Comparison of ENCODE assay signal across 22 cellular contexts in the genomic region with DNA sequence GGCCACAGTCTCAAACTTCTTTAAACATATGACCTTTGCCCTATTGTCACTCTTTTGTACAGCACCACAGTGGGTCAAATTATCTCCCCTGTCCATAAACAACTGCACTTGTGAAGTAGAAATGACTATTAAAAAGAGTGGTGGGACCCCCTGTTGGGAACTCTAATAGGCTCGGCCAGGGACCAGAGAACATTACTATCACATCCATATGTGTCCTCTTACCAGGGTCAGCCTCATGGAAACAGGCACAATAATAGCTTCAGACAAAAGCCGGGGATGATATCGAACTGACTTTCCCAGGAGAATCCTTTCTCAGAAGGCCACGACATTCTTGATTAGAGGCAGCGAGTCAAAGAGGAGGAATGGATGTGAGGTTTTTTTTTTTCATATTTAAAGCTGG.
"Had no signal": no experiment of that assay in that cellular context is flagged by ENCODE, and none has a peak within 500 bp of the region (broad histone marks: within the 10 kb centered on the region; RNA-seq: fewer than 3 reads in every experiment).

No MANE protein-coding gene starts in this region.

- H3K36me3 Mint-ChIP-seq: activated naive CD4-positive, alpha-beta T cell treated with anti-CD3 and anti-CD28 coated beads, Interleukin-2, amount 10 ng/mL, durations not matched to agents 7 days and 5 days; naive thymus-derived CD8-positive, alpha-beta T cell; stimulated activated memory B cell treated with anti-CD40 and anti-IgM and Interleukin-4, amounts not matched to agents 10 μg/mL and 1 μg/mL and 100 μg/mL, for 72 hours had no signal

- ATAC-seq: activated T-cell treated with anti-CD3 and anti-CD28 coated beads, Interleukin-2, amount 50 U/mL, for 4 hours; foreskin keratinocyte; left cardiac atrium; lower lobe of right lung; naive thymus-derived CD8-positive, alpha-beta T cell; sciatic nerve; stimulated activated memory B cell treated with anti-CD40 and anti-IgM and Interleukin-4, amounts not matched to agents 10 μg/mL and 1 μg/mL and 100 μg/mL, for 72 hours had no signal

- H3K27ac Mint-ChIP-seq: activated B cell treated with CpG ODN at 0.5 μM for 24 hours; activated naive CD4-positive, alpha-beta T cell treated with anti-CD3 and anti-CD28 coated beads, Interleukin-2, amount 10 ng/mL, durations not matched to agents 7 days and 5 days; endodermal cell; naive thymus-derived CD8-positive, alpha-beta T cell; stimulated activated memory B cell treated with anti-CD40 and anti-IgM and Interleukin-4, amounts not matched to agents 10 μg/mL and 1 μg/mL and 100 μg/mL, for 72 hours had no signal

- H3K79me2 ChIP-seq: parathyroid adenoma had no signal

- H3K27me3 ChIP-seq: brain microvascular endothelial cell, colonic mucosa, foreskin keratinocyte, testis, upper lobe of left lung had no signal

- H3K9ac ChIP-seq: parathyroid adenoma had no signal

- H2AFZ ChIP-seq: parathyroid adenoma had no signal

- H3K9me3 Mint-ChIP-seq: activated B cell treated with CpG ODN at 0.5 μM for 24 hours; activated naive CD4-positive, alpha-beta T cell treated with anti-CD3 and anti-CD28 coated beads, Interleukin-2, amount 10 ng/mL, durations not matched to agents 7 days and 5 days; activated T-cell treated with anti-CD3 and anti-CD28 coated beads, Interleukin-2, amount 50 U/mL, for 4 hours; endodermal cell; stimulated activated memory B cell treated with anti-CD40 and anti-IgM and Interleukin-4, amounts not matched to agents 10 μg/mL and 1 μg/mL and 100 μg/mL, for 72 hours had no signal

- H3K27ac ChIP-seq: brain microvascular endothelial cell, colonic mucosa, epithelial cell of prostate, foreskin keratinocyte, lower lobe of right lung, parathyroid adenoma, testis, upper lobe of left lung had no signal

- H3K4me1 ChIP-seq: colonic mucosa, foreskin keratinocyte, lower lobe of right lung, parathyroid adenoma, testis, upper lobe of left lung had no signal

- H3K4me3 ChIP-seq: colonic mucosa, lower lobe of right lung, testis, upper lobe of left lung had no signal

- DNase-seq: activated B cell treated with CpG ODN at 0.5 μM for 24 hours; activated CD4-positive, alpha-beta T cell treated with anti-CD3 and anti-CD28 coated beads for 4 hours; activated CD8-positive, alpha-beta memory T cell treated with anti-CD3 and anti-CD28 coated beads, Interleukin-2, amount 50 U/mL, for 4 hours; activated naive CD4-positive, alpha-beta T cell treated with anti-CD3 and anti-CD28 coated beads, Interleukin-2, amount 10 ng/mL, durations not matched to agents 7 days and 5 days; activated T-cell treated with anti-CD3 and anti-CD28 coated beads, Interleukin-2, amount 50 U/mL, for 4 hours; aorta; brain microvascular endothelial cell; central memory CD4-positive, alpha-beta T cell; colonic mucosa; endodermal cell; foreskin keratinocyte; hippocampal formation; left cardiac atrium; lower lobe of right lung; naive thymus-derived CD8-positive, alpha-beta T cell; stimulated activated CD4-positive, alpha-beta T cell treated with anti-CD3 and anti-CD28 coated beads, Interleukin-4, amount 100 ng/mL, for 4 hours; testis; upper lobe of left lung had no signal

- H3K4me1 Mint-ChIP-seq: activated B cell treated with CpG ODN at 0.5 μM for 24 hours; activated naive CD4-positive, alpha-beta T cell treated with anti-CD3 and anti-CD28 coated beads, Interleukin-2, amount 10 ng/mL, durations not matched to agents 7 days and 5 days; naive thymus-derived CD8-positive, alpha-beta T cell; stimulated activated memory B cell treated with anti-CD40 and anti-IgM and Interleukin-4, amounts not matched to agents 10 μg/mL and 1 μg/mL and 100 μg/mL, for 72 hours had no signal

- H3K9me3 ChIP-seq: colonic mucosa, lower lobe of right lung, testis, upper lobe of left lung had no signal

- H3K4me3 Mint-ChIP-seq: activated B cell treated with CpG ODN at 0.5 μM for 24 hours; activated naive CD4-positive, alpha-beta T cell treated with anti-CD3 and anti-CD28 coated beads, Interleukin-2, amount 10 ng/mL, durations not matched to agents 7 days and 5 days; activated T-cell treated with anti-CD3 and anti-CD28 coated beads, Interleukin-2, amount 50 U/mL, for 4 hours; endodermal cell; naive thymus-derived CD8-positive, alpha-beta T cell; stimulated activated memory B cell treated with anti-CD40 and anti-IgM and Interleukin-4, amounts not matched to agents 10 μg/mL and 1 μg/mL and 100 μg/mL, for 72 hours had no signal

- H3K36me3 ChIP-seq: brain microvascular endothelial cell, colonic mucosa, lower lobe of right lung, upper lobe of left lung had no signal

- H3K27me3 Mint-ChIP-seq: activated B cell treated with CpG ODN at 0.5 μM for 24 hours; activated naive CD4-positive, alpha-beta T cell treated with anti-CD3 and anti-CD28 coated beads, Interleukin-2, amount 10 ng/mL, durations not matched to agents 7 days and 5 days; stimulated activated memory B cell treated with anti-CD40 and anti-IgM and Interleukin-4, amounts not matched to agents 10 μg/mL and 1 μg/mL and 100 μg/mL, for 72 hours had no signal
